10 cellular contexts compared by ENCODE assay signal in the genomic region with DNA sequence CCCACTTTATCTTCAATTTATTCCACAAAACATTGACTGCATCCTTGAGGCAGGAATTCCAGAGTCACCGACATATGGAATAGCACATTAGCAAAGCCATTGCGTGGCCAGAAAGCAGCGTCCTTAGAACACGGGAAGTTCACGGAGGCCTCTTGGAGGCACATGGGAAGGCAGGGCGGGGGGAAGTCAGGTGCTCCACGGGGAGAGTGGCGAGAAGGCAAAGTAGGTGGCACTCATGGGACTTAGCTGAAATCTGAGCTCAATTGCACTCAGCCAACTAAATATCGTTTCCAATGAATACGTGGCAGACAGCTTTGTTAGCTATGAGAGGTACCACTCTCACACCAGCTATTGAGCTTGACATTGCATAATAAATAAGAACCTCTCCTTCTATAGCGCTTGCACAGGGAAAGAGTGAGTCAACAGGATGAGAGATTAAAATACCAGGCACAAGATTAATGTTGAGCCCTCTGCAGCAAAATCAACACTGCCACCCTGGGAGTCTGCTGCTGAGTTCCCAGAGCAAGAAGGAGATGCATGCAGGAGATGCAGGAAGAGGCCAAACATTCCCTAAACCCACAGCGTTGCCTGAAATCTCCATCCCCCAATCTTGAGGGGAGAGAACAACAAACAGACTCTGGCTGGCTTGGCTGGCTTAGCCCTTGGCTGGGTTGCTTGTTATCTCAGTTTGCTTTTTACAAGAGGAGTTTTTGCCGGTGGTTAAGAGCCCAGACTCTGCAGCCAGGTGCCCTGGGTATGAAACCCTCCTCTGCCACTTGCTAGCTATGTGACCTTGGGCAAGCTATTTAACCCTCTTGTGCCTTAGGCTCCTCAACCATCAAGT. TPM values are rescaled to one million over a fixed set of nuclear protein-coding genes. Genes with fewer than 3 reads are reported as not detected.
DNase-seq lines count a peak whose midpoint lies in the region; ATAC-seq, FAIRE-seq and TF ChIP-seq lines count a peak whose summit lies in the region.
"Had no signal": no experiment of that assay in that cellular context is flagged by ENCODE, and none has a peak within 500 bp of the region (broad histone marks: within the 10 kb centered on the region; RNA-seq: fewer than 3 reads in every experiment).

No MANE protein-coding gene starts in this region.

- intact Hi-C loops in pancreas (cut with DNase I) = no loop called here

- TF ChIP-seq CTCF in choroid plexus epithelial cell (conservative IDR thresholded peaks at IDR 0.05; ENCODE audit: low read depth, low read length) (no peak), pancreas (IDR thresholded peaks at IDR 0.05) (no peak)

- WGBS in pancreas, 2 donors = 15 to 20% methylated on average over 13 of the region's 13 CpGs

- DNase-seq in GM04503 (ENCODE audit: low read depth) = peak; percentile 98
- peak; percentile 14 for DNase-seq in NCI-H2227 (lab: John Stamatoyannopoulos, UW; ENCODE audit: unreplicated experiment)
- peak; percentile 92 for DNase-seq in choroid plexus epithelial cell (ENCODE audit: low read depth)
- DNase-seq in pancreas = peak in 4 of 6 donors; percentile 47 to 66 (median 56)
- DNase-seq in GM19240 (ENCODE audit: insufficient read length, low spot score) = no peak
- DNase-seq in GM19238 (ENCODE audit: insufficient read length, low spot score) = no peak
- DNase-seq in hippocampal formation (lab: John Stamatoyannopoulos, UW) = no peak

- H3K9me3 ChIP-seq in pancreas = no peaks in the 10 kb centered on the region

- peaks cover 13 to 23% (median 22%) of the 10 kb centered on the region in 3 donors for H3K4me1 ChIP-seq in pancreas

- no peak overlapping the region for H3K4me3 ChIP-seq in choroid plexus epithelial cell (ENCODE audit: low read depth, low read length)
- no peak overlapping the region for H3K4me3 ChIP-seq in pancreas

- H3K27me3 ChIP-seq in pancreas = no peaks in the 10 kb centered on the region

- H3K27ac ChIP-seq in pancreas = peak overlapping the region in 3 of 4 donors; percentile 23 to 70 (median 26)

- no peak for FAIRE-seq in pancreas (lab: Jason Lieb, UNC)
- FAIRE-seq: GM19239 had no signal

- H3K36me3 ChIP-seq in pancreas = no peaks in the 10 kb centered on the region

- ATAC-seq in pancreas (peak; percentile 85 to 87 (median 86)), HG02884 (IDR thresholded peaks at IDR 0.05; ENCODE audit: unreplicated experiment) (no peak)

RNA-seq across cellular contexts. Expression of a gene that starts 28.8 kb away (rescaled TPM):
- not detected for total RNA-seq in pancreas
- not detected for polyA plus RNA-seq in pancreas
- polyA plus RNA-seq: adipose tissue had no signal

Comparison
In these comparisons a context has a peak if more than half of its experiments do, and no peak if none do; other contexts are left out.
1. DNase-seq: peak in GM04503 (single experiment), NCI-H2227 (single experiment), choroid plexus epithelial cell (single experiment) and pancreas (4 of 6); none in GM19240 (single experiment), GM19238 (single experiment) and hippocampal formation (0 of 2).